1 cellular context compared by ENCODE assay signal in the genomic region with DNA sequence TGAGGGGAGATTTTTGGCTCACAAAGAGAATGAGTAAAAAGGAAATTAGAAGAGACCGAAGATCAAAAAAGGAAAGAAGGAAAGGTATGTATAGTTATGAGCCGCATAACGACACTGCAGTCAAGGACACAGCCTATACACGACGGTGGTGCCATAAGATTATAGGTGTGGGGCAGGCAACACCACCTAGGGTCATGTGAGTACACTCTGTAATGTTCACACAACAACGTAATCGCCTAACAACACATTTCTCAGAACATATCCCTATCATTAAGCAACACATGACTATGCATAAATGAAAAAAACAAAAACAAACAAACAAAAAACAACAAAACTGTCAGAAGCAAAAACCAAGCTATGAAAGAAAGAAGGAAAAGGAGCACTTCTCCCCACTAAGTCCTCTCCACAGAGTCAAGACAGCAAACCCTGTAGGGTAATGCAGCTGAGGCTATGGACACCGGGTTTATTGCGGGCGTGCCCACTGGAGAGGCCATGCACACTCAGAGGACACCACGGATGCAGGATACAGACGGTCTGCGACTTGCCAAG.
A peak's percentile ranks its signal among the peaks of the same experiment; 100 is the strongest.
TF ChIP-seq lines count a peak whose summit lies in the region.

No MANE protein-coding gene starts in this region.

TF ChIP-seq in K562, 482 proteins besides CTCF, POLR2A, EP300 and RAD21 (continued from another document and continues in another):
- TF ChIP-seq, protein P1, sequence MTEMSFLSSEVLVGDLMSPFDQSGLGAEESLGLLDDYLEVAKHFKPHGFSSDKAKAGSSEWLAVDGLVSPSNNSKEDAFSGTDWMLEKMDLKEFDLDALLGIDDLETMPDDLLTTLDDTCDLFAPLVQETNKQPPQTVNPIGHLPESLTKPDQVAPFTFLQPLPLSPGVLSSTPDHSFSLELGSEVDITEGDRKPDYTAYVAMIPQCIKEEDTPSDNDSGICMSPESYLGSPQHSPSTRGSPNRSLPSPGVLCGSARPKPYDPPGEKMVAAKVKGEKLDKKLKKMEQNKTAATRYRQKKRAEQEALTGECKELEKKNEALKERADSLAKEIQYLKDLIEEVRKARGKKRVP (CRISPR knock-in tag; IDR thresholded peaks at IDR 0.05) = no peak; the same call in 1 of the 2 replicates
- TF ChIP-seq, protein P2, sequence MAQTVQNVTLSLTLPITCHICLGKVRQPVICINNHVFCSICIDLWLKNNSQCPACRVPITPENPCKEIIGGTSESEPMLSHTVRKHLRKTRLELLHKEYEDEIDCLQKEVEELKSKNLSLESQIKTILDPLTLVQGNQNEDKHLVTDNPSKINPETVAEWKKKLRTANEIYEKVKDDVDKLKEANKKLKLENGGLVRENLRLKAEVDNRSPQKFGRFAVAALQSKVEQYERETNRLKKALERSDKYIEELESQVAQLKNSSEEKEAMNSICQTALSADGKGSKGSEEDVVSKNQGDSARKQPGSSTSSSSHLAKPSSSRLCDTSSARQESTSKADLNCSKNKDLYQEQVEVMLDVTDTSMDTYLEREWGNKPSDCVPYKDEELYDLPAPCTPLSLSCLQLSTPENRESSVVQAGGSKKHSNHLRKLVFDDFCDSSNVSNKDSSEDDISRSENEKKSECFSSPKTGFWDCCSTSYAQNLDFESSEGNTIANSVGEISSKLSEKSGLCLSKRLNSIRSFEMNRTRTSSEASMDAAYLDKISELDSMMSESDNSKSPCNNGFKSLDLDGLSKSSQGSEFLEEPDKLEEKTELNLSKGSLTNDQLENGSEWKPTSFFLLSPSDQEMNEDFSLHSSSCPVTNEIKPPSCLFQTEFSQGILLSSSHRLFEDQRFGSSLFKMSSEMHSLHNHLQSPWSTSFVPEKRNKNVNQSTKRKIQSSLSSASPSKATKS (CRISPR knock-in tag; IDR thresholded peaks at IDR 0.05) = no peak
- no peak for TF ChIP-seq ZNF175 (CRISPR knock-in tag; IDR thresholded peaks at IDR 0.05; ENCODE audit: low read depth)
- no peak for TF ChIP-seq ZNF121 (CRISPR knock-in tag; conservative IDR thresholded peaks at IDR 0.05)
- no peak for TF ChIP-seq FOXJ3 (CRISPR knock-in tag; IDR thresholded peaks at IDR 0.05)
- TF ChIP-seq KDM1A (IDR thresholded peaks at IDR 0.05) = peak in 1 of 2 experiments; percentile 6; a peak in 1 of 4 replicates
- TF ChIP-seq, protein P3, sequence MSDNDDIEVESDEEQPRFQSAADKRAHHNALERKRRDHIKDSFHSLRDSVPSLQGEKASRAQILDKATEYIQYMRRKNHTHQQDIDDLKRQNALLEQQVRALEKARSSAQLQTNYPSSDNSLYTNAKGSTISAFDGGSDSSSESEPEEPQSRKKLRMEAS (CRISPR knock-in tag; IDR thresholded peaks at IDR 0.05) = no peak
- peak; percentile 49 for TF ChIP-seq MAFF (IDR thresholded peaks at IDR 0.05; ENCODE audit: low read length)
- no peak for TF ChIP-seq CEBPG (CRISPR knock-in tag; IDR thresholded peaks at IDR 0.05)
- peak in 1 of 2 experiments; percentile 76; a peak in 2 of 4 replicates for TF ChIP-seq CEBPG (tag; conservative IDR thresholded peaks at IDR 0.05 in 1 of 2, IDR thresholded peaks at IDR 0.05 in 1 of 2)
- no peak for TF ChIP-seq TAF9B (IDR thresholded peaks at IDR 0.05; ENCODE audit: partially characterized antibody)
- TF ChIP-seq CBX8 (IDR thresholded peaks at IDR 0.05; ENCODE audit: borderline replicate concordance, extremely low read depth, low read depth, low read length, poor library complexity, severe bottlenecking) = no peak
- TF ChIP-seq, protein P4, sequence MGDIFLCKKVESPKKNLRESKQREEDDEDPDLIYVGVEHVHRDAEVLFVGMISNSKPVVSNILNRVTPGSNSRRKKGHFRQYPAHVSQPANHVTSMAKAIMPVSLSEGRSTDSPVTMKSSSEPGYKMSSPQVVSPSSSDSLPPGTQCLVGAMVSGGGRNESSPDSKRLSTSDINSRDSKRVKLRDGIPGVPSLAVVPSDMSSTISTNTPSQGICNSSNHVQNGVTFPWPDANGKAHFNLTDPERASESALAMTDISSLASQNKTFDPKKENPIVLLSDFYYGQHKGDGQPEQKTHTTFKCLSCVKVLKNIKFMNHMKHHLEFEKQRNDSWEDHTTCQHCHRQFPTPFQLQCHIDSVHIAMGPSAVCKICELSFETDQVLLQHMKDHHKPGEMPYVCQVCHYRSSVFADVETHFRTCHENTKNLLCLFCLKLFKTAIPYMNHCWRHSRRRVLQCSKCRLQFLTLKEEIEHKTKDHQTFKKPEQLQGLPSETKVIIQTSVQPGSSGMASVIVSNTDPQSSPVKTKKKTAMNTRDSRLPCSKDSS (IDR thresholded peaks at IDR 0.05; ENCODE audit: low read depth, partially characterized antibody) = no peak
- TF ChIP-seq, protein P5, sequence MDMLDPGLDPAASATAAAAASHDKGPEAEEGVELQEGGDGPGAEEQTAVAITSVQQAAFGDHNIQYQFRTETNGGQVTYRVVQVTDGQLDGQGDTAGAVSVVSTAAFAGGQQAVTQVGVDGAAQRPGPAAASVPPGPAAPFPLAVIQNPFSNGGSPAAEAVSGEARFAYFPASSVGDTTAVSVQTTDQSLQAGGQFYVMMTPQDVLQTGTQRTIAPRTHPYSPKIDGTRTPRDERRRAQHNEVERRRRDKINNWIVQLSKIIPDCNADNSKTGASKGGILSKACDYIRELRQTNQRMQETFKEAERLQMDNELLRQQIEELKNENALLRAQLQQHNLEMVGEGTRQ (CRISPR knock-in tag; IDR thresholded peaks at IDR 0.05) = no peak
- TF ChIP-seq ELF1 (tag; IDR thresholded peaks at IDR 0.05) = no peak
- TF ChIP-seq HMG20B (CRISPR knock-in tag; IDR thresholded peaks at IDR 0.05) = no peak
- TF ChIP-seq BRD4 (IDR thresholded peaks at IDR 0.05) = no peak
- no peak for TF ChIP-seq CCAR2 (IDR thresholded peaks at IDR 0.05; ENCODE audit: low read depth, low read length)
- peak; percentile 67 for TF ChIP-seq SOX6 (IDR thresholded peaks at IDR 0.05)
- peak; percentile 68 for TF ChIP-seq BHLHE40 (IDR thresholded peaks at IDR 0.05; ENCODE audit: low read length)
- TF ChIP-seq, protein P6, sequence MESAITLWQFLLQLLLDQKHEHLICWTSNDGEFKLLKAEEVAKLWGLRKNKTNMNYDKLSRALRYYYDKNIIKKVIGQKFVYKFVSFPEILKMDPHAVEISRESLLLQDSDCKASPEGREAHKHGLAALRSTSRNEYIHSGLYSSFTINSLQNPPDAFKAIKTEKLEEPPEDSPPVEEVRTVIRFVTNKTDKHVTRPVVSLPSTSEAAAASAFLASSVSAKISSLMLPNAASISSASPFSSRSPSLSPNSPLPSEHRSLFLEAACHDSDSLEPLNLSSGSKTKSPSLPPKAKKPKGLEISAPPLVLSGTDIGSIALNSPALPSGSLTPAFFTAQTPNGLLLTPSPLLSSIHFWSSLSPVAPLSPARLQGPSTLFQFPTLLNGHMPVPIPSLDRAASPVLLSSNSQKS (CRISPR knock-in tag; IDR thresholded peaks at IDR 0.05) = no peak
- TF ChIP-seq HDGF (IDR thresholded peaks at IDR 0.05) = 0 out of 2 replicates have a peak, but pooled peaks have one; percentile 31
- TF ChIP-seq MYBL2 (IDR thresholded peaks at IDR 0.05; ENCODE audit: low read depth) = no peak
- no peak for TF ChIP-seq MYBL2 (CRISPR knock-in tag; IDR thresholded peaks at IDR 0.05; ENCODE audit: borderline replicate concordance)
- no peak for TF ChIP-seq ZBTB8A (IDR thresholded peaks at IDR 0.05; ENCODE audit: partially characterized antibody)
- TF ChIP-seq, protein P7, sequence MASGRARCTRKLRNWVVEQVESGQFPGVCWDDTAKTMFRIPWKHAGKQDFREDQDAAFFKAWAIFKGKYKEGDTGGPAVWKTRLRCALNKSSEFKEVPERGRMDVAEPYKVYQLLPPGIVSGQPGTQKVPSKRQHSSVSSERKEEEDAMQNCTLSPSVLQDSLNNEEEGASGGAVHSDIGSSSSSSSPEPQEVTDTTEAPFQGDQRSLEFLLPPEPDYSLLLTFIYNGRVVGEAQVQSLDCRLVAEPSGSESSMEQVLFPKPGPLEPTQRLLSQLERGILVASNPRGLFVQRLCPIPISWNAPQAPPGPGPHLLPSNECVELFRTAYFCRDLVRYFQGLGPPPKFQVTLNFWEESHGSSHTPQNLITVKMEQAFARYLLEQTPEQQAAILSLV (tag; IDR thresholded peaks at IDR 0.05) = peak; percentile 65
- no peak for TF ChIP-seq ZNF146 (CRISPR knock-in tag; IDR thresholded peaks at IDR 0.05; ENCODE audit: unreplicated experiment)
- TF ChIP-seq SRSF9 (IDR thresholded peaks at IDR 0.05; ENCODE audit: borderline replicate concordance, low read depth, low read length) = no peak
- no peak for TF ChIP-seq TAF15 (IDR thresholded peaks at IDR 0.05; ENCODE audit: low read depth, low read length)
- no peak for TF ChIP-seq POLR2B (IDR thresholded peaks at IDR 0.05; ENCODE audit: low read depth, partially characterized antibody)
- TF ChIP-seq ESRRB (CRISPR knock-in tag; IDR thresholded peaks at IDR 0.05; ENCODE audit: borderline replicate concordance) = no peak
- TF ChIP-seq, protein P8, sequence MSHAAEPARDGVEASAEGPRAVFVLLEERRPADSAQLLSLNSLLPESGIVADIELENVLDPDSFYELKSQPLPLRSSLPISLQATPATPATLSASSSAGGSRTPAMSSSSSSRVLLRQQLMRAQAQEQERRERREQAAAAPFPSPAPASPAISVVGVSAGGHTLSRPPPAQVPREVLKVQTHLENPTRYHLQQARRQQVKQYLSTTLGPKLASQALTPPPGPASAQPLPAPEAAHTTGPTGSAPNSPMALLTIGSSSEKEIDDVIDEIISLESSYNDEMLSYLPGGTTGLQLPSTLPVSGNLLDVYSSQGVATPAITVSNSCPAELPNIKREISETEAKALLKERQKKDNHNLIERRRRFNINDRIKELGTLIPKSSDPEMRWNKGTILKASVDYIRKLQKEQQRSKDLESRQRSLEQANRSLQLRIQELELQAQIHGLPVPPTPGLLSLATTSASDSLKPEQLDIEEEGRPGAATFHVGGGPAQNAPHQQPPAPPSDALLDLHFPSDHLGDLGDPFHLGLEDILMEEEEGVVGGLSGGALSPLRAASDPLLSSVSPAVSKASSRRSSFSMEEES (CRISPR knock-in tag; IDR thresholded peaks at IDR 0.05) = no peak
- no peak for TF ChIP-seq ZNF134 (CRISPR knock-in tag; conservative IDR thresholded peaks at IDR 0.05)
- no peak for TF ChIP-seq SMAD1 (IDR thresholded peaks at IDR 0.05; ENCODE audit: low read depth, low read length, partially characterized antibody)
- TF ChIP-seq SRF (CRISPR knock-in tag; IDR thresholded peaks at IDR 0.05) = no peak
- TF ChIP-seq, protein P9, sequence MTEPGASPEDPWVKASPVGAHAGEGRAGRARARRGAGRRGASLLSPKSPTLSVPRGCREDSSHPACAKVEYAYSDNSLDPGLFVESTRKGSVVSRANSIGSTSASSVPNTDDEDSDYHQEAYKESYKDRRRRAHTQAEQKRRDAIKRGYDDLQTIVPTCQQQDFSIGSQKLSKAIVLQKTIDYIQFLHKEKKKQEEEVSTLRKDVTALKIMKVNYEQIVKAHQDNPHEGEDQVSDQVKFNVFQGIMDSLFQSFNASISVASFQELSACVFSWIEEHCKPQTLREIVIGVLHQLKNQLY (CRISPR knock-in tag; conservative IDR thresholded peaks at IDR 0.05) = no peak
- TF ChIP-seq ARHGAP35 (IDR thresholded peaks at IDR 0.05; ENCODE audit: partially characterized antibody) = no peak
- no peak for TF ChIP-seq YBX1 (IDR thresholded peaks at IDR 0.05)
- TF ChIP-seq CHCHD3 (CRISPR knock-in tag; IDR thresholded peaks at IDR 0.05) = no peak
- TF ChIP-seq, protein P10, sequence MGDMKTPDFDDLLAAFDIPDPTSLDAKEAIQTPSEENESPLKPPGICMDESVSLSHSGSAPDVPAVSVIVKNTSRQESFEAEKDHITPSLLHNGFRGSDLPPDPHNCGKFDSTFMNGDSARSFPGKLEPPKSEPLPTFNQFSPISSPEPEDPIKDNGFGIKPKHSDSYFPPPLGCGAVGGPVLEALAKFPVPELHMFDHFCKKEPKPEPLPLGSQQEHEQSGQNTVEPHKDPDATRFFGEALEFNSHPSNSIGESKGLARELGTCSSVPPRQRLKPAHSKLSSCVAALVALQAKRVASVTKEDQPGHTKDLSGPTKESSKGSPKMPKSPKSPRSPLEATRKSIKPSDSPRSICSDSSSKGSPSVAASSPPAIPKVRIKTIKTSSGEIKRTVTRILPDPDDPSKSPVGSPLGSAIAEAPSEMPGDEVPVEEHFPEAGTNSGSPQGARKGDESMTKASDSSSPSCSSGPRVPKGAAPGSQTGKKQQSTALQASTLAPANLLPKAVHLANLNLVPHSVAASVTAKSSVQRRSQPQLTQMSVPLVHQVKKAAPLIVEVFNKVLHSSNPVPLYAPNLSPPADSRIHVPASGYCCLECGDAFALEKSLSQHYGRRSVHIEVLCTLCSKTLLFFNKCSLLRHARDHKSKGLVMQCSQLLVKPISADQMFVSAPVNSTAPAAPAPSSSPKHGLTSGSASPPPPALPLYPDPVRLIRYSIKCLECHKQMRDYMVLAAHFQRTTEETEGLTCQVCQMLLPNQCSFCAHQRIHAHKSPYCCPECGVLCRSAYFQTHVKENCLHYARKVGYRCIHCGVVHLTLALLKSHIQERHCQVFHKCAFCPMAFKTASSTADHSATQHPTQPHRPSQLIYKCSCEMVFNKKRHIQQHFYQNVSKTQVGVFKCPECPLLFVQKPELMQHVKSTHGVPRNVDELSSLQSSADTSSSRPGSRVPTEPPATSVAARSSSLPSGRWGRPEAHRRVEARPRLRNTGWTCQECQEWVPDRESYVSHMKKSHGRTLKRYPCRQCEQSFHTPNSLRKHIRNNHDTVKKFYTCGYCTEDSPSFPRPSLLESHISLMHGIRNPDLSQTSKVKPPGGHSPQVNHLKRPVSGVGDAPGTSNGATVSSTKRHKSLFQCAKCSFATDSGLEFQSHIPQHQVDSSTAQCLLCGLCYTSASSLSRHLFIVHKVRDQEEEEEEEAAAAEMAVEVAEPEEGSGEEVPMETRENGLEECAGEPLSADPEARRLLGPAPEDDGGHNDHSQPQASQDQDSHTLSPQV (IDR thresholded peaks at IDR 0.05) = no peak; the same call in 1 of the 2 replicates
- TF ChIP-seq, protein P11, sequence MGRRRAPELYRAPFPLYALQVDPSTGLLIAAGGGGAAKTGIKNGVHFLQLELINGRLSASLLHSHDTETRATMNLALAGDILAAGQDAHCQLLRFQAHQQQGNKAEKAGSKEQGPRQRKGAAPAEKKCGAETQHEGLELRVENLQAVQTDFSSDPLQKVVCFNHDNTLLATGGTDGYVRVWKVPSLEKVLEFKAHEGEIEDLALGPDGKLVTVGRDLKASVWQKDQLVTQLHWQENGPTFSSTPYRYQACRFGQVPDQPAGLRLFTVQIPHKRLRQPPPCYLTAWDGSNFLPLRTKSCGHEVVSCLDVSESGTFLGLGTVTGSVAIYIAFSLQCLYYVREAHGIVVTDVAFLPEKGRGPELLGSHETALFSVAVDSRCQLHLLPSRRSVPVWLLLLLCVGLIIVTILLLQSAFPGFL (CRISPR knock-in tag; IDR thresholded peaks at IDR 0.05) = no peak
